8 cellular contexts compared by ENCODE assay signal in genomic region chr12:7959278-7960063, GRCh38. TPM values are rescaled to one million over a fixed set of nuclear protein-coding genes. Genes with fewer than 3 reads are reported as not detected.
A peak's percentile ranks its signal among the peaks of the same experiment; 100 is the strongest.
DNase-seq lines count a peak whose midpoint lies in the region; ATAC-seq, FAIRE-seq and TF ChIP-seq lines count a peak whose summit lies in the region.

No MANE protein-coding gene starts in this region.

- CTCF ChIA-PET in HCT116 (lab: Charles Lee): interaction anchor here (0.6 to 2.1 kb wide), 3 partner anchors 24 to 79 kb away, joined by 3 to 8 read pairs (median 4); partner anchors contain the start of gene SLC2A3
- CTCF ChIA-PET in K562 (lab: Yijun Ruan, JAX; ENCODE audit: low intra/inter-chr PET ratio): interaction anchor here (0.6 kb wide), 1 partner anchor 99 kb away, joined by 3 read pairs; no protein-coding TSS in a partner anchor

- TF ChIP-seq POLR2A in HCT116 (IDR thresholded peaks at IDR 0.05; ENCODE audit: borderline replicate concordance, extremely low read depth, insufficient read depth, insufficient read length): no peak
- TF ChIP-seq POLR2A in K562 (conservative IDR thresholded peaks at IDR 0.05): no peak

- peak overlapping the region; percentile 89 for H3K4me3 ChIP-seq in DOHH2 (ENCODE audit: low read length)
- H3K4me3 ChIP-seq in HCT116 (replicated peaks in 1 of 2; ENCODE audit: low read depth in 1 of 2, low read length in 2 of 2): no peak overlapping the region
- no peak overlapping the region for H3K4me3 ChIP-seq in SJSA1
- H3K4me3 ChIP-seq in K562: peak overlapping the region; percentile 33
- peak overlapping the region in 1 of 2 donors; percentile 21 for H3K4me3 ChIP-seq in muscle layer of duodenum (ENCODE audit: low read depth in 1 of 2, low read length in 2 of 2)

- H3K36me3 ChIP-seq in DOHH2 (ENCODE audit: control insufficient read depth, low read length): no peaks in the 10 kb centered on the region
- H3K36me3 ChIP-seq in HCT116 (ENCODE audit: control insufficient read depth in 1 of 2, insufficient read depth in 2 of 2, low read length in 2 of 2): no peaks in the 10 kb centered on the region
- H3K36me3 ChIP-seq in SJSA1: no peaks in the 10 kb centered on the region
- H3K36me3 ChIP-seq in K562 (ENCODE audit: control insufficient read depth, insufficient read depth, low read length): no peaks in the 10 kb centered on the region; the same call in 2 of the 3 replicates
- H3K36me3 ChIP-seq in muscle layer of duodenum (ENCODE audit: control insufficient read depth in 1 of 2, insufficient read depth in 2 of 2, low read length in 2 of 2): no peaks in the 10 kb centered on the region

- no peak for TF ChIP-seq CTCF in DOHH2 (IDR thresholded peaks at IDR 0.05; ENCODE audit: low read depth, low read length, poor library complexity, severe bottlenecking)
- no peak for TF ChIP-seq CTCF in HCT116 (IDR thresholded peaks at IDR 0.05 in 2 of 3, conservative IDR thresholded peaks at IDR 0.05 in 1 of 3; ENCODE audit: borderline replicate concordance in 1 of 3, insufficient read depth in 1 of 3, low read depth in 2 of 3, low read length in 2 of 3)
- TF ChIP-seq CTCF in K562 (IDR thresholded peaks at IDR 0.05 in 2 of 3, conservative IDR thresholded peaks at IDR 0.05 in 1 of 3; ENCODE audit: insufficient read depth in 2 of 3, low read depth in 1 of 3, low read length in 3 of 3): no peak

- no peaks in the 10 kb centered on the region for H3F3A ChIP-seq in DOHH2 (ENCODE audit: control insufficient read depth, insufficient read depth)

- H3K4me1 ChIP-seq in DOHH2 (ENCODE audit: control insufficient read depth, low read length) (peaks cover 37% of the 10 kb centered on the region), HCT116 (ENCODE audit: control insufficient read depth in 1 of 2, insufficient read depth in 2 of 2, low read length in 2 of 2) (peaks cover 11 to 22% of the 10 kb centered on the region in 2 experiments; a peak in 3 of 4 replicates), SJSA1 (replicated peaks) (peaks cover 37% of the 10 kb centered on the region), K562 (replicated peaks in 1 of 2; ENCODE audit: control insufficient read depth in 2 of 2, insufficient read depth in 2 of 2, low read length in 2 of 2) (peaks cover 10 to 35% of the 10 kb centered on the region in 2 experiments; a peak in 4 of 5 replicates), muscle layer of duodenum (ENCODE audit: control insufficient read depth in 1 of 2, insufficient read depth in 2 of 2, low read length in 2 of 2) (peaks cover 3% of the 10 kb centered on the region in 2 donors)

- POLR2A ChIA-PET in HCT116 (lab: Charles Lee): interaction anchor here (1.4 to 2.1 kb wide), 2 partner anchors 11 to 23 kb away, joined by 5 to 12 read pairs; partner anchors contain the start of gene SLC2A3
- POLR2A ChIA-PET in K562 (lab: Yijun Ruan, JAX): interaction anchor here (0.6 to 2.8 kb wide), 9 partner anchors 9 to 193 kb away, joined by 3 to 51 read pairs (median 3); partner anchors contain the start of gene SLC2A3

- no TSS peak for BruUV-seq in HCT116 (replicated peaks; lab: Mats Ljungman, UMichigan)
- no TSS peak for BruUV-seq in K562 (replicated peaks; lab: Mats Ljungman, UMichigan)

- H3K27ac ChIP-seq in DOHH2 (ENCODE audit: low read depth, low read length) (peak overlapping the region; percentile 32; the same call in 1 of the 2 replicates), HCT116 (ENCODE audit: low read depth, low read length) (no peak overlapping the region), SJSA1 (peak overlapping the region; percentile 56), K562 (ENCODE audit: extremely low read depth, low read depth, low read length) (peak overlapping the region; percentile 88), muscle layer of duodenum (ENCODE audit: low read length) (peak overlapping the region; percentile 2)

- H3K9me3 ChIP-seq in DOHH2 (ENCODE audit: control insufficient read depth, insufficient read depth, low read length) (no peaks in the 10 kb centered on the region), HCT116 (ENCODE audit: control insufficient read depth in 1 of 2, insufficient read depth in 1 of 2, low read depth in 1 of 2, low read length in 2 of 2) (no peaks in the 10 kb centered on the region), SJSA1 (replicated peaks) (no peaks in the 10 kb centered on the region), K562 (replicated peaks; ENCODE audit: control insufficient read depth, insufficient read depth, low read depth, low read length) (no peaks in the 10 kb centered on the region), muscle layer of duodenum (ENCODE audit: control insufficient read depth in 1 of 2, low read length in 2 of 2) (no peaks in the 10 kb centered on the region)

- TF ChIP-seq RAD21 in HCT116 (IDR thresholded peaks at IDR 0.05; ENCODE audit: low read depth) (no peak), K562 (CRISPR knock-in tag; conservative IDR thresholded peaks at IDR 0.05 in 1 of 2, IDR thresholded peaks at IDR 0.05 in 1 of 2) (peak in 1 of 2 experiments; percentile 9; a peak in 1 of 4 replicates)

- FAIRE-seq in K562 (lab: Jason Lieb, UNC): peak; percentile 65

- DNase-seq in HCT116 (ENCODE audit: low read depth, low spot score) (no peak), SJSA1 (ENCODE audit: low read depth in 1 of 2, low spot score in 2 of 2) (no peak), K562 (ENCODE audit: extremely low read depth in 1 of 4, low spot score in 3 of 4) (peak; percentile 17 to 68 (median 22)), NCI-H510A treated with DMSO at 0.1 percent for 48 hours (lab: John Stamatoyannopoulos, UW) (no peak)

- in situ Hi-C loops in K562 (cut with MboI): no loop called here

- H3K27me3 ChIP-seq in DOHH2 (ENCODE audit: control insufficient read depth, low read length): no peaks in the 10 kb centered on the region
- no peaks in the 10 kb centered on the region for H3K27me3 ChIP-seq in HCT116 (ENCODE audit: insufficient read depth, low read length)
- no peaks in the 10 kb centered on the region for H3K27me3 ChIP-seq in SJSA1 (replicated peaks)
- H3K27me3 ChIP-seq in K562 (ENCODE audit: control insufficient read depth in 2 of 2, insufficient read depth in 2 of 2, low read length in 2 of 2): no peaks in the 10 kb centered on the region
- no peaks in the 10 kb centered on the region for H3K27me3 ChIP-seq in muscle layer of duodenum (ENCODE audit: low read depth, low read length)

- no peak for TF ChIP-seq EP300 in K562 (IDR thresholded peaks at IDR 0.05; ENCODE audit: low read length)

- RAD21 ChIA-PET in HCT116 (lab: Charles Lee; ENCODE audit: low non-redundant PET in 1 of 2, low total read pairs in 2 of 2, uncharacterized antibody in 2 of 2, unreplicated experiment in 2 of 2): no interaction called here

- peak overlapping the region; percentile 17 for H2AFZ ChIP-seq in HCT116 (ENCODE audit: low read depth, low read length, poor library complexity, severe bottlenecking)
- peak overlapping the region; percentile 85 for H2AFZ ChIP-seq in K562 (ENCODE audit: low read depth, low read length)

- H3K9me1 ChIP-seq in K562 (ENCODE audit: control insufficient read depth, insufficient read depth, low read length): no peaks in the 10 kb centered on the region

- H3K9me2 ChIP-seq in DOHH2 (replicated peaks; ENCODE audit: control insufficient read depth, low read length) (no peaks in the 10 kb centered on the region), HCT116 (ENCODE audit: insufficient read depth) (no peaks in the 10 kb centered on the region)

- intact Hi-C loops in HCT116 (cut with micrococcal nuclease): loop anchor here (1.0 kb wide), 1 partner anchor 23 kb away; the partner anchor contains the start of gene SLC2A3
- intact Hi-C loops in K562 (cut with micrococcal nuclease): loop anchor here (1.0 to 2.0 kb wide), 2 partner anchors 23 to 35 kb away; partner anchors contain the start of gene SLC2A3

- WGBS in K562 (ENCODE audit: insufficient coverage, low coverage, missing lambda C conversion rate): 7% methylated on average over 5 of the region's 5 CpGs

- ATAC-seq in HCT116 (no peak), K562 (peak; percentile 56), HG03439 (IDR thresholded peaks at IDR 0.05; ENCODE audit: unreplicated experiment) (no peak), HG03025 (IDR thresholded peaks at IDR 0.05; ENCODE audit: low FRiP score, unreplicated experiment) (no peak)

- no peaks in the 10 kb centered on the region for H4K20me1 ChIP-seq in DOHH2 (ENCODE audit: control insufficient read depth, insufficient read depth, low read depth, low read length)
- no peaks in the 10 kb centered on the region for H4K20me1 ChIP-seq in HCT116 (ENCODE audit: insufficient read depth)
- H4K20me1 ChIP-seq in K562 (replicated peaks; ENCODE audit: control insufficient read depth, insufficient read depth, low read length): no peaks in the 10 kb centered on the region

- H3K9ac ChIP-seq in HCT116 (ENCODE audit: low read length) (peak overlapping the region; percentile 41; the same call in 1 of the 2 replicates), K562 (ENCODE audit: insufficient read depth in 1 of 2, low read depth in 2 of 2, low read length in 2 of 2) (peak overlapping the region in 1 of 2 experiments; percentile 71; a peak in 3 of 4 replicates)

- H3K4me2 ChIP-seq in DOHH2 (ENCODE audit: low read length) (peak overlapping the region; percentile 94), HCT116 (ENCODE audit: low read length) (peak overlapping the region; percentile 73), K562 (ENCODE audit: insufficient read depth, low read length) (peak overlapping the region; percentile 80)

- H3K79me2 ChIP-seq in DOHH2 (ENCODE audit: control insufficient read depth, low read length) (no peaks in the 10 kb centered on the region), HCT116 (ENCODE audit: insufficient read depth, low read length) (no peaks in the 10 kb centered on the region), K562 (ENCODE audit: control insufficient read depth, insufficient read depth, low read length) (peaks cover 11% of the 10 kb centered on the region; the same call in 2 of the 3 replicates)

RNA-seq across cellular contexts. Expression of gene SLC2A3, which starts 23.5 kb away (rescaled TPM):
- total RNA-seq in HCT116 (2021; ENCODE audit: unreplicated experiment) (10.5 TPM), K562 (2014; rRNA removed) (64.0 and 67.3 TPM in 2 replicates), K562 (2014; rRNA removed; fragmentation: Illumina TruSeq; extraction: Trizol) (119 and 138 TPM in 2 replicates), K562 (2015; rRNA removed; fragmentation: Illumina TruSeq; extraction: Trizol) (78.9 and 86.3 TPM in 2 replicates), K562 (2021) (140 and 161 TPM in 2 replicates)
- 7.0 TPM in 2 replicates for polyA plus RNA-seq in HCT116 (2012)
- total RNA-seq in SJSA1 (2014; rRNA removed; shearing (Covaris generic)): 9.9 and 13.7 TPM in 2 replicates
- 809 and 942 TPM in 2 replicates for total RNA-seq in K562 (2011; cell fraction: chromatin; rRNA removed; ENCODE audit: low replicate concordance)
- 602 and 714 TPM in 2 replicates for total RNA-seq in K562 (2011; cell fraction: nucleolus; rRNA removed)
- 822 and 830 TPM in 2 replicates for total RNA-seq in K562 (2011; cell fraction: nucleoplasm; rRNA removed)
- polyA plus RNA-seq in K562 (2011; rRNA removed) (296 and 491 TPM in 2 replicates), K562 (2014; fragmentation: Illumina TruSeq; extraction: Trizol) (101 and 104 TPM in 2 replicates), K562 (2014; fragmentation: Nextera tagmentation; extraction: Ambion mirVana) (100 to 1,000 TPM in 1 of 2 experiments, 10 to 100 TPM in 1; 93.4 to 129 TPM), K562 (2014; rRNA removed) (97.9 and 98.7 TPM in 2 replicates)
- 291 and 361 TPM in 2 replicates for polyA plus RNA-seq in K562 (2011; cell fraction: cytosol; rRNA removed)
- polyA plus RNA-seq in K562 (2011; cell fraction: nucleus; rRNA removed): 164 and 209 TPM in 2 replicates
- 81.0 and 167 TPM in 2 replicates for polyA plus RNA-seq in K562 (2012)
- 452 and 599 TPM in 2 replicates for polyA minus RNA-seq in K562 (2011; rRNA and poly(A)+ RNA removed)
- polyA minus RNA-seq in K562 (2011; cell fraction: cytosol; rRNA and poly(A)+ RNA removed): 168 and 265 TPM in 2 replicates
- polyA minus RNA-seq in K562 (2011; cell fraction: nucleus; rRNA and poly(A)+ RNA removed): 149 and 249 TPM in 2 replicates

Comparison
In these comparisons a context has a peak if more than half of its experiments do, and no peak if none do; other contexts are left out.
1. H3K4me3 ChIP-seq: peak in DOHH2 (single experiment) and K562 (single experiment); none in HCT116 (0 of 2) and SJSA1 (single experiment).
2. DNase-seq: peak in K562 (4 of 4); none in HCT116 (single experiment), SJSA1 (0 of 2) and NCI-H510A treated with DMSO at 0.1 percent for 48 hours (single experiment).
3. Peak in every context shown above with its lines, with median percentiles within 50 percentile points of each other: H3K4me2 ChIP-seq.